ENCODE assay signal across 16 cellular contexts in the genomic region with DNA sequence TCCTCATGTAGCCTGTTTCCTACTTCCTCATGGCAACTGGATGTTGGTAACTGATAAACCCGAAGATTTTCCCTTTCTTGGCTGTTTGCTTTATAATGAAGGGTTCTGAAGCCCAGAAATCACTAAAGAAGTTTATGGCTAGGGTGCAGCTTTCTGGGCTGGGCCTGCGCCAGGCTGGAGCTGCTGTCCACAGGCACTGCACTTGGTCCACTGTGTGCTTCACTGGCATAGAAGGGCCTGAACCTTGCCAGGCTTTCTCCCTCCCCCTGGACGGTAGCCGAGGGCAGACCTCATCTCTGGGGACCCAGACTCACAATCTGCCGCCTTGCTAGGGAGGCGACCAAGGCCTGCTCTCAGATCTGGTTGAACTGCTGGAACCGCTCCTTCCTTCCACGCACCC.
"Had no signal": no experiment of that assay in that cellular context is flagged by ENCODE, and none has a peak within 500 bp of the region (broad histone marks: within the 10 kb centered on the region; RNA-seq: fewer than 3 reads in every experiment).

No MANE protein-coding gene starts in this region.

- DNase-seq: activated naive CD4-positive, alpha-beta T cell treated with anti-CD3 and anti-CD28 coated beads, Interleukin-2, amount 50 U/mL, for 16 hours; activated T-cell treated with anti-CD3 and anti-CD28 coated beads, Interleukin-2, amount 50 U/mL, for 1 hour; amniotic stem cell; body of pancreas; cerebellar nuclear complex; kidney; left ventricle myocardium superior; naive B cell; sigmoid colon; stimulated activated CD4-positive, alpha-beta T cell treated with anti-CD3 and anti-CD28 coated beads, Interleukin-2, amount 100 ng/mL, for 48 hours; thyroid gland had no signal

- H3K9me3 Mint-ChIP-seq: mesothelial cell of epicardium had no signal

- H3K4me3 Mint-ChIP-seq: mesothelial cell of epicardium had no signal

- H3K4me3 ChIP-seq: body of pancreas, gastroesophageal sphincter, sigmoid colon, thyroid gland had no signal

- H3K27ac ChIP-seq: body of pancreas, dorsolateral prefrontal cortex, gastroesophageal sphincter, neutrophil, sigmoid colon, thyroid gland had no signal

- ATAC-seq: activated CD4-positive, CD25-positive, alpha-beta regulatory T cell treated with anti-CD3 and anti-CD28 coated beads, Interleukin-2, amount 50 U/mL, for 24 hours; body of pancreas; gastroesophageal sphincter; left ventricle myocardium superior had no signal

- H3K4me1 ChIP-seq: body of pancreas, gastroesophageal sphincter, sigmoid colon, thyroid gland had no signal

- H3K27me3 ChIP-seq: body of pancreas, dorsolateral prefrontal cortex, gastroesophageal sphincter, sigmoid colon, thyroid gland had no signal

- H3K27ac Mint-ChIP-seq: mesothelial cell of epicardium had no signal

- H3K36me3 Mint-ChIP-seq: mesothelial cell of epicardium, naive B cell had no signal

- H3K36me3 ChIP-seq: gastroesophageal sphincter, neutrophil, sigmoid colon, thyroid gland had no signal
